Comparison of ENCODE assay signal across 23 cellular contexts in the genomic region with DNA sequence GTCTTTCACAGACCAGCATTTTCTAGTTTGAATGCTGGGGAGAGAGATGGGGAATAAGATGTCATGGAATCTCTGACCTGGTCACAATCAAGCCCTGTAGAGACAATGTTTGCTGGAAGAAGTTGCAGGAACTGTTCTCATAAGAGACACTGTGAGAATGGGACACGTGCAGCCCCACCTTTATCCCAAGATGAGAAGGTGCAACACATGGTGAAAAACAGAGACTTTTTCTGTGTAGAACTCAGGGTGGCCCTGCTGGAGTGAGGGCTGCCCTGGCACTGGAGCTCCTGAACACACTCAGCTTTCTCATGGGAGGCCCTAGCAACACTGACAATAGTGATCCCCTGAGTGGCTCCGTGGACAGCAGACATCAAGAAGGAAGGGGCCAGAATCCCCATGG.
A peak's percentile ranks its signal among the peaks of the same experiment; 100 is the strongest.
DNase-seq lines count a peak whose midpoint lies in the region; ATAC-seq, FAIRE-seq and TF ChIP-seq lines count a peak whose summit lies in the region.
"Had no signal": no experiment of that assay in that cellular context is flagged by ENCODE, and none has a peak within 500 bp of the region (broad histone marks: within the 10 kb centered on the region; RNA-seq: fewer than 3 reads in every experiment).

No MANE protein-coding gene starts in this region.

- no peak for FAIRE-seq in astrocyte (lab: Jason Lieb, UNC)
- FAIRE-seq: GM19239, H54 had no signal

- H3K36me3 ChIP-seq in HEK293 (ENCODE audit: control insufficient read depth in 2 of 2, insufficient read depth in 1 of 2, low read length in 2 of 2) (no peaks in the 10 kb centered on the region), astrocyte (ENCODE audit: insufficient read depth, low read length) (no peaks in the 10 kb centered on the region), rectal smooth muscle tissue (ENCODE audit: control insufficient read depth, insufficient read depth, low read length) (no peaks in the 10 kb centered on the region)

- H3K4me3 Mint-ChIP-seq in astrocyte (ENCODE audit: unreplicated experiment) (no peak overlapping the region), nephron (no peak overlapping the region)
- H3K4me3 Mint-ChIP-seq: CD4-positive, CD25-positive, alpha-beta regulatory T cell; HFFc6 had no signal

- H3K36me3 Mint-ChIP-seq in astrocyte (ENCODE audit: low read depth, unreplicated experiment) = peaks cover 5% of the 10 kb centered on the region
- H3K36me3 Mint-ChIP-seq in nephron (ENCODE audit: low read depth) = no peaks in the 10 kb centered on the region
- H3K36me3 Mint-ChIP-seq: CD4-positive, CD25-positive, alpha-beta regulatory T cell had no signal

- H3K27ac Mint-ChIP-seq in astrocyte (ENCODE audit: unreplicated experiment) (peak overlapping the region; percentile 54), nephron (peak overlapping the region in 2 of 3 experiments; percentile 47 to 92)
- H3K27ac Mint-ChIP-seq: CD4-positive, CD25-positive, alpha-beta regulatory T cell; HFFc6 had no signal

- ATAC-seq in GM18858 (IDR thresholded peaks at IDR 0.05; ENCODE audit: unreplicated experiment) (no peak), GM19467 (IDR thresholded peaks at IDR 0.05; ENCODE audit: unreplicated experiment) (no peak), HG02870 (IDR thresholded peaks at IDR 0.05; ENCODE audit: unreplicated experiment) (no peak), HG03457 (IDR thresholded peaks at IDR 0.05; ENCODE audit: unreplicated experiment) (no peak)

- H2AFZ ChIP-seq in astrocyte (ENCODE audit: low read depth, low read length) = no peak overlapping the region

- H3K27me3 Mint-ChIP-seq in astrocyte (ENCODE audit: low read depth, unreplicated experiment) (no peaks in the 10 kb centered on the region), nephron (ENCODE audit: low read depth) (peaks cover 5% of the 10 kb centered on the region)

- H3K9me3 ChIP-seq in HEK293 (ENCODE audit: control insufficient read depth, insufficient read depth, low read depth, low read length) = no peaks in the 10 kb centered on the region
- no peaks in the 10 kb centered on the region for H3K9me3 ChIP-seq in astrocyte (ENCODE audit: insufficient read depth, low read depth, low read length)

- no peaks in the 10 kb centered on the region for H4K20me1 ChIP-seq in astrocyte (ENCODE audit: insufficient read depth, low read length)

- H3K4me3 ChIP-seq in HEK293 (ENCODE audit: low read depth, low read length) (no peak overlapping the region), astrocyte (ENCODE audit: insufficient read depth, low read depth, low read length) (no peak overlapping the region), rectal smooth muscle tissue (ENCODE audit: low read length) (no peak overlapping the region)

- H3K4me1 ChIP-seq in HEK293 (ENCODE audit: control insufficient read depth, insufficient read depth, low read length) (peaks cover 14% of the 10 kb centered on the region), astrocyte (ENCODE audit: insufficient read depth, low read length) (peaks cover 8% of the 10 kb centered on the region), rectal smooth muscle tissue (ENCODE audit: control insufficient read depth, insufficient read depth, low read length) (peaks cover 2% of the 10 kb centered on the region)

- CTCF ChIA-PET in HEK293 (lab: Yijun Ruan, JAX) = interaction anchor here (0.7 kb wide), 1 partner anchor 31 kb away, joined by 3 read pairs; no protein-coding TSS in a partner anchor

- H3K27me3 ChIP-seq in astrocyte (ENCODE audit: insufficient read depth, low read length) = no peaks in the 10 kb centered on the region
- H3K27me3 ChIP-seq in rectal smooth muscle tissue (ENCODE audit: control insufficient read depth, insufficient read depth, low read length) = no peaks in the 10 kb centered on the region

- TF ChIP-seq CTCF in HEK293 (tag by site-specific recombination; IDR thresholded peaks at IDR 0.05) (no peak), astrocyte (IDR thresholded peaks at IDR 0.05; ENCODE audit: insufficient read depth, low read depth, low read length) (no peak), nephron (IDR thresholded peaks at IDR 0.05; ENCODE audit: unreplicated experiment in 3 of 3) (no peak)

- no peak overlapping the region for H3K27ac ChIP-seq in HEK293 (ENCODE audit: extremely low read depth, low read depth, low read length)
- H3K27ac ChIP-seq in astrocyte (ENCODE audit: low read depth, low read length) = no peak overlapping the region
- H3K27ac ChIP-seq in rectal smooth muscle tissue (ENCODE audit: low read depth, low read length) = peak overlapping the region; percentile 31
- H3K27ac ChIP-seq: KMS-11 had no signal

- H3K9me3 Mint-ChIP-seq in astrocyte (ENCODE audit: unreplicated experiment) (peaks cover 6% of the 10 kb centered on the region), nephron (peaks cover 22% of the 10 kb centered on the region)
- H3K9me3 Mint-ChIP-seq: HFFc6 had no signal

- H3K4me1 Mint-ChIP-seq in astrocyte (ENCODE audit: low read depth, unreplicated experiment) (peaks cover 9% of the 10 kb centered on the region), nephron (peaks cover 21% of the 10 kb centered on the region)
- H3K4me1 Mint-ChIP-seq: CD4-positive, CD25-positive, alpha-beta regulatory T cell had no signal

- no peak overlapping the region for H3K4me2 ChIP-seq in astrocyte (ENCODE audit: low read length)
- H3K4me2 ChIP-seq: KMS-11, SK-N-SH had no signal

- no peak for DNase-seq in astrocyte (ENCODE audit: low read depth)
- DNase-seq: CD4-positive, CD25-positive, alpha-beta regulatory T cell; EL; GF-D8; HFFc6; NCI-H1105; NCI-H146; NCI-H2081; NCI-H446 treated with DMSO at 0.1 percent for 48 hours; NCI-H748 treated with DMSO at 0.1 percent for 48 hours; NK-92 treated with Interleukin-12 subunit alpha and Interleukin-12 subunit beta, amount 100 ng/mL, for 24 hours; SIG-M5; SK-N-SH had no signal

- no peak overlapping the region for H3K9ac ChIP-seq in astrocyte (ENCODE audit: low read length)
- H3K9ac ChIP-seq in rectal smooth muscle tissue (ENCODE audit: low read length) = no peak overlapping the region
- H3K9ac ChIP-seq: KMS-11, SK-N-SH had no signal

- H3K79me2 ChIP-seq in astrocyte (ENCODE audit: insufficient read depth, low read length) = no peaks in the 10 kb centered on the region

- POLR2A ChIA-PET in HEK293 (lab: Yijun Ruan, JAX) = no interaction called here

TF ChIP-seq in HEK293, 187 proteins besides CTCF, POLR2A, EP300 and RAD21:
- TF ChIP-seq, protein P1, sequence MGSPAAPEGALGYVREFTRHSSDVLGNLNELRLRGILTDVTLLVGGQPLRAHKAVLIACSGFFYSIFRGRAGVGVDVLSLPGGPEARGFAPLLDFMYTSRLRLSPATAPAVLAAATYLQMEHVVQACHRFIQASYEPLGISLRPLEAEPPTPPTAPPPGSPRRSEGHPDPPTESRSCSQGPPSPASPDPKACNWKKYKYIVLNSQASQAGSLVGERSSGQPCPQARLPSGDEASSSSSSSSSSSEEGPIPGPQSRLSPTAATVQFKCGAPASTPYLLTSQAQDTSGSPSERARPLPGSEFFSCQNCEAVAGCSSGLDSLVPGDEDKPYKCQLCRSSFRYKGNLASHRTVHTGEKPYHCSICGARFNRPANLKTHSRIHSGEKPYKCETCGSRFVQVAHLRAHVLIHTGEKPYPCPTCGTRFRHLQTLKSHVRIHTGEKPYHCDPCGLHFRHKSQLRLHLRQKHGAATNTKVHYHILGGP (tag by site-specific recombination; IDR thresholded peaks at IDR 0.05) = no peak
- peak; percentile 59; the same call in 1 of the 2 replicates for TF ChIP-seq ZNF133 (tag by site-specific recombination; IDR thresholded peaks at IDR 0.05)
